8 cellular contexts compared by ENCODE assay signal in genomic region chr7:75637854-75638606, GRCh38.
A peak's percentile ranks its signal among the peaks of the same experiment; 100 is the strongest.
DNase-seq lines count a peak whose midpoint lies in the region; ATAC-seq and TF ChIP-seq lines count a peak whose summit lies in the region.

No MANE protein-coding gene starts in this region.

- no peak for TF ChIP-seq CTCF in HEK293 (tag by site-specific recombination; IDR thresholded peaks at IDR 0.05)

- ATAC-seq in stimulated activated naive B cell treated with anti-CD40 and anti-IgM and Interleukin-4, amounts not matched to agents 10 μg/mL and 1 μg/mL and 100 μg/mL, for 72 hours (replicated peaks) = no peak
- no peak for ATAC-seq in HG02973 (IDR thresholded peaks at IDR 0.05; ENCODE audit: unreplicated experiment)
- no peak for ATAC-seq in HG03280 (IDR thresholded peaks at IDR 0.05; ENCODE audit: unreplicated experiment)

- no peaks in the 10 kb centered on the region for H3K36me3 Mint-ChIP-seq in activated naive CD8-positive, alpha-beta T cell treated with anti-CD3 and anti-CD28 coated beads for 36 hours
- H3K36me3 Mint-ChIP-seq in stimulated activated naive B cell treated with anti-CD40 and anti-IgM and Interleukin-4, amounts not matched to agents 10 μg/mL and 1 μg/mL and 100 μg/mL, for 72 hours = peaks cover 0 to 3% of the 10 kb centered on the region in 2 donors

- peak overlapping the region; percentile 64 for H3K4me3 ChIP-seq in HEK293 (ENCODE audit: low read depth, low read length)
- H3K4me3 ChIP-seq in iPS-20b (ENCODE audit: low read length) = peak overlapping the region; percentile 90

- H3K9ac ChIP-seq in iPS-20b (ENCODE audit: low read depth, low read length) = peak overlapping the region; percentile 97

- CTCF ChIA-PET in HEK293 (lab: Yijun Ruan, JAX) = no interaction called here

- H3K27ac ChIP-seq in HEK293 (ENCODE audit: extremely low read depth, low read depth, low read length) (peak overlapping the region; percentile 59; the same call in 1 of the 2 replicates), iPS-20b (ENCODE audit: low read length) (peak overlapping the region; percentile 83)

- H3K4me1 Mint-ChIP-seq in activated naive CD8-positive, alpha-beta T cell treated with anti-CD3 and anti-CD28 coated beads for 36 hours = peaks cover 7% of the 10 kb centered on the region
- H3K4me1 Mint-ChIP-seq in stimulated activated naive B cell treated with anti-CD40 and anti-IgM and Interleukin-4, amounts not matched to agents 10 μg/mL and 1 μg/mL and 100 μg/mL, for 72 hours = peaks cover 9 to 21% of the 10 kb centered on the region in 2 donors

- H3K36me3 ChIP-seq in HEK293 (ENCODE audit: control insufficient read depth in 2 of 2, insufficient read depth in 1 of 2, low read length in 2 of 2) = no peaks in the 10 kb centered on the region
- H3K36me3 ChIP-seq in iPS-20b (ENCODE audit: insufficient read depth, low read depth, low read length) = peaks cover 21% of the 10 kb centered on the region

- H3K4me1 ChIP-seq in HEK293 (ENCODE audit: control insufficient read depth, insufficient read depth, low read length) = no peaks in the 10 kb centered on the region
- peaks cover 16% of the 10 kb centered on the region; the same call in 1 of the 2 replicates for H3K4me1 ChIP-seq in iPS-20b (ENCODE audit: insufficient read depth, low read length)

- POLR2A ChIA-PET in HEK293 (lab: Yijun Ruan, JAX) = no interaction called here

- peaks cover 9% of the 10 kb centered on the region for H3K27me3 Mint-ChIP-seq in activated naive CD8-positive, alpha-beta T cell treated with anti-CD3 and anti-CD28 coated beads for 36 hours
- no peaks in the 10 kb centered on the region for H3K27me3 Mint-ChIP-seq in stimulated activated naive B cell treated with anti-CD40 and anti-IgM and Interleukin-4, amounts not matched to agents 10 μg/mL and 1 μg/mL and 100 μg/mL, for 72 hours

- H3K27me3 ChIP-seq in iPS-20b (ENCODE audit: insufficient read depth, low read length) = no peaks in the 10 kb centered on the region

- H3K9me3 ChIP-seq in HEK293 (ENCODE audit: control insufficient read depth, insufficient read depth, low read depth, low read length) (no peaks in the 10 kb centered on the region), iPS-20b (ENCODE audit: insufficient read depth, low read depth, low read length) (no peaks in the 10 kb centered on the region)

- H3K9me3 Mint-ChIP-seq in activated naive CD8-positive, alpha-beta T cell treated with anti-CD3 and anti-CD28 coated beads for 36 hours = no peaks in the 10 kb centered on the region
- H3K9me3 Mint-ChIP-seq in stimulated activated naive B cell treated with anti-CD40 and anti-IgM and Interleukin-4, amounts not matched to agents 10 μg/mL and 1 μg/mL and 100 μg/mL, for 72 hours = no peaks in the 10 kb centered on the region

- DNase-seq in activated naive CD8-positive, alpha-beta T cell treated with anti-CD3 and anti-CD28 coated beads for 36 hours = no peak
- no peak for DNase-seq in stimulated activated naive B cell treated with anti-CD40 and anti-IgM and Interleukin-4, amounts not matched to agents 10 μg/mL and 1 μg/mL and 100 μg/mL, for 72 hours
- DNase-seq in NCI-H2029 (lab: John Stamatoyannopoulos, UW) = no peak
- no peak for DNase-seq in cerebellum (ENCODE audit: low spot score)

- no peak overlapping the region for H3K27ac Mint-ChIP-seq in activated naive CD8-positive, alpha-beta T cell treated with anti-CD3 and anti-CD28 coated beads for 36 hours
- peak overlapping the region; percentile 68 for H3K27ac Mint-ChIP-seq in stimulated activated naive B cell treated with anti-CD40 and anti-IgM and Interleukin-4, amounts not matched to agents 10 μg/mL and 1 μg/mL and 100 μg/mL, for 72 hours

- peak overlapping the region; percentile 48 for H3K4me3 Mint-ChIP-seq in activated naive CD8-positive, alpha-beta T cell treated with anti-CD3 and anti-CD28 coated beads for 36 hours
- H3K4me3 Mint-ChIP-seq in stimulated activated naive B cell treated with anti-CD40 and anti-IgM and Interleukin-4, amounts not matched to agents 10 μg/mL and 1 μg/mL and 100 μg/mL, for 72 hours = peak overlapping the region; percentile 48 to 64

TF ChIP-seq in HEK293, 187 proteins besides CTCF, POLR2A, EP300 and RAD21 (continues in another document):
- TF ChIP-seq ZSCAN16 (tag by site-specific recombination; IDR thresholded peaks at IDR 0.05) (no peak), PRDM10 (tag by site-specific recombination; IDR thresholded peaks at IDR 0.05) (peak; percentile 53; the same call in 1 of the 2 replicates), ZBTB26 (tag by site-specific recombination; optimal IDR thresholded peaks at IDR 0.05) (peak; percentile 11), ZSCAN4 (tag by site-specific recombination; IDR thresholded peaks at IDR 0.05) (peak; percentile 64), ZBTB6 (tag by site-specific recombination; IDR thresholded peaks at IDR 0.05) (no peak), ZNF398 (tag by site-specific recombination; IDR thresholded peaks at IDR 0.05) (peak; percentile 79)
